25 cellular contexts compared by ENCODE assay signal in the genomic region with DNA sequence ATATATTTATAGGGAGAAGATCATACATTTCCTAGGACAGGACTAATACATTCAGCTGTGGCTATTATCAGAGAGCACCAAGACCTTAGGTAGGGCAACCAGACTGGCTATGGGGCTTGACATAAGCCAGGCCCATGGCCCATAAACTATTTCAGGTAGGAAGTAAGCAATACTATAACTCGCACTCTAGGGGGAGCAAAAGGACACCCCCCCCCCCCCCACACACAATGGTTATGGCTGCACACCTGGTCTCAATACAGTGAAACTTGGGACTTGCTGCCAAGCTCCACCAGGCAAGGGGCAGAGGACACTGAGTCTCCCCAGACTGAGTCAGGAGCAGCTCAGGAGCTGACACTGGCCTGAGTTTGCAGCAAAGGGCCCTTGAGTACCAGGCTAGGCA.
DNase-seq lines count a peak whose midpoint lies in the region; ATAC-seq and TF ChIP-seq lines count a peak whose summit lies in the region.
"Had no signal": no experiment of that assay in that cellular context is flagged by ENCODE, and none has a peak within 500 bp of the region (broad histone marks: within the 10 kb centered on the region; RNA-seq: fewer than 3 reads in every experiment).

No MANE protein-coding gene starts in this region.

- H2AFZ ChIP-seq in OCI-LY1 (ENCODE audit: low read length), result no peak overlapping the region

- H3K79me2 ChIP-seq in OCI-LY1 (ENCODE audit: insufficient read depth, low read length), result no peaks in the 10 kb centered on the region

- 0 out of 2 replicates have a peak, but pooled peaks cover 3% of the 10 kb centered on the region for H3K9me3 ChIP-seq in OCI-LY1 (ENCODE audit: low read length)
- H3K9me3 ChIP-seq: thyroid gland had no signal

- H3K4me2 ChIP-seq in OCI-LY1 (ENCODE audit: low read length), result no peak overlapping the region

- H3F3A ChIP-seq in OCI-LY1 (ENCODE audit: insufficient read depth, low read length), result no peaks in the 10 kb centered on the region

- H3K4me3 ChIP-seq in OCI-LY1 (ENCODE audit: low read depth, low read length, poor library complexity, severe bottlenecking), result no peak overlapping the region
- H3K4me3 ChIP-seq: esophagus squamous epithelium, thyroid gland had no signal

- no peaks in the 10 kb centered on the region for H4K20me1 ChIP-seq in OCI-LY1 (ENCODE audit: insufficient read depth, low read length)

- H3K36me3 Mint-ChIP-seq in T-cell (no peaks in the 10 kb centered on the region), natural killer cell (no peaks in the 10 kb centered on the region)
- H3K36me3 Mint-ChIP-seq: CD4-positive, CD25-positive, alpha-beta regulatory T cell had no signal

- CTCF ChIA-PET in T-cell (lab: Charles Lee), result no interaction called here

- intact Hi-C loops in natural killer cell (cut with micrococcal nuclease), result no loop called here

- no peak overlapping the region for H3K4me3 Mint-ChIP-seq in T-cell
- no peak overlapping the region for H3K4me3 Mint-ChIP-seq in natural killer cell
- H3K4me3 Mint-ChIP-seq: CD4-positive, CD25-positive, alpha-beta regulatory T cell; T-helper 1 cell treated with Interleukin-12 subunit alpha and Interleukin-12 subunit beta and Interleukin-4 antibody, amounts not matched to agents 30 μg/mL and 1 μg/mL, for 36 hours had no signal

- POLR2A ChIA-PET in T-cell (lab: Charles Lee), result no interaction called here

- H3K27ac ChIP-seq in C4-2B (no peak overlapping the region), OCI-LY1 (ENCODE audit: low read depth, low read length, poor library complexity, severe bottlenecking) (no peak overlapping the region), foreskin keratinocyte (no peak overlapping the region)
- H3K27ac ChIP-seq: esophagus squamous epithelium, thyroid gland, VCaP had no signal

- no peak overlapping the region for H3K9ac ChIP-seq in OCI-LY1 (ENCODE audit: low read length)

- no peaks in the 10 kb centered on the region for H3K4me1 ChIP-seq in OCI-LY1 (ENCODE audit: insufficient read depth, low read length, severe bottlenecking)
- no peaks in the 10 kb centered on the region for H3K4me1 ChIP-seq in foreskin keratinocyte
- H3K4me1 ChIP-seq: thyroid gland had no signal

- no peaks in the 10 kb centered on the region; the same call in 1 of the 2 replicates for H3K36me3 ChIP-seq in OCI-LY1 (ENCODE audit: insufficient read depth, low read length)
- H3K36me3 ChIP-seq: esophagus squamous epithelium, thyroid gland had no signal

- in situ Hi-C loops in GM13977 (cut with MboI; ENCODE audit: low pct_unique_long_range_greater_than_20kb, low sequenced_read_pairs, unreplicated experiment), result no loop called here

- peak; percentile 16 for ATAC-seq in foreskin keratinocyte
- no peak for ATAC-seq in T-cell (replicated peaks in 1 of 4)
- ATAC-seq in GM21423 (IDR thresholded peaks at IDR 0.05; ENCODE audit: unreplicated experiment), result no peak
- no peak for ATAC-seq in natural killer cell
- ATAC-seq: left ventricle myocardium superior had no signal

- peak; percentile 27 for TF ChIP-seq CTCF in C4-2B (conservative IDR thresholded peaks at IDR 0.05)
- TF ChIP-seq CTCF in GM13977 (IDR thresholded peaks at IDR 0.05; ENCODE audit: extremely low read depth, insufficient read depth, missing control alignments), result peak; percentile 28
- TF ChIP-seq CTCF in OCI-LY1 (IDR thresholded peaks at IDR 0.05; ENCODE audit: low read length), result peak; percentile 42; the same call in 1 of the 2 replicates
- TF ChIP-seq CTCF in foreskin keratinocyte (conservative IDR thresholded peaks at IDR 0.05), result no peak
- no peak for TF ChIP-seq CTCF in natural killer cell (IDR thresholded peaks at IDR 0.05)

- H3K27ac Mint-ChIP-seq in T-cell (no peak overlapping the region), natural killer cell (no peak overlapping the region)
- H3K27ac Mint-ChIP-seq: CD4-positive, CD25-positive, alpha-beta regulatory T cell; T-helper 1 cell treated with Interleukin-12 subunit alpha and Interleukin-12 subunit beta and Interleukin-4 antibody, amounts not matched to agents 30 μg/mL and 1 μg/mL, for 36 hours had no signal

- DNase-seq in GM13977 (ENCODE audit: low spot score) (peak; percentile 14), foreskin keratinocyte (no peak), T-cell (no peak), A172 (ENCODE audit: low spot score) (no peak), natural killer cell (no peak)
- DNase-seq: activated CD4-positive, alpha-beta T cell treated with anti-CD3 and anti-CD28 coated beads, Interleukin-2, amount 50 U/mL, for 48 hours; activated T-cell treated with anti-CD3 and anti-CD28 coated beads for 4 hours; anterior cingulate cortex; caudate nucleus; CD4-positive, CD25-positive, alpha-beta regulatory T cell; DMS153; esophagus squamous epithelium; IMR-90; left ventricle myocardium superior; NCI-H1048; NCI-H2029; NCI-H510A; Right ventricle myocardium superior; stimulated activated naive CD4-positive, alpha-beta T cell treated with Interleukin-2 at 50 U/mL for 16 hours; thyroid gland had no signal

- no peaks in the 10 kb centered on the region for H3K27me3 ChIP-seq in OCI-LY1 (ENCODE audit: insufficient read depth, low read length)
- no peaks in the 10 kb centered on the region for H3K27me3 ChIP-seq in foreskin keratinocyte
- H3K27me3 ChIP-seq: thyroid gland had no signal

- H3K9me3 Mint-ChIP-seq in T-cell, result peaks cover 14 to 20% (median 15%) of the 10 kb centered on the region in 3 donors
- peaks cover 0 to 3% of the 10 kb centered on the region in 2 donors for H3K9me3 Mint-ChIP-seq in natural killer cell

- no peaks in the 10 kb centered on the region for H3K9me2 ChIP-seq in OCI-LY1 (ENCODE audit: low read depth, low read length)

- H3K4me1 Mint-ChIP-seq in T-cell (peaks cover 7 to 9% (median 8%) of the 10 kb centered on the region in 3 donors), natural killer cell (peaks cover 7 to 9% of the 10 kb centered on the region in 2 donors)

- H3K27me3 Mint-ChIP-seq in T-cell (peaks cover 18 to 19% of the 10 kb centered on the region in 2 donors), natural killer cell (ENCODE audit: low read depth in 2 of 2) (peaks cover 7 to 17% of the 10 kb centered on the region in 2 donors)

Comparison
In these comparisons a context has a peak if more than half of its experiments do, and no peak if none do; other contexts are left out.
1. CTCF ChIP-seq: peak in C4-2B (single experiment), GM13977 (single experiment) and OCI-LY1 (single experiment); none in foreskin keratinocyte (single experiment) and natural killer cell (single experiment).